ENCODE assay signal across 19 cellular contexts in the genomic region with DNA sequence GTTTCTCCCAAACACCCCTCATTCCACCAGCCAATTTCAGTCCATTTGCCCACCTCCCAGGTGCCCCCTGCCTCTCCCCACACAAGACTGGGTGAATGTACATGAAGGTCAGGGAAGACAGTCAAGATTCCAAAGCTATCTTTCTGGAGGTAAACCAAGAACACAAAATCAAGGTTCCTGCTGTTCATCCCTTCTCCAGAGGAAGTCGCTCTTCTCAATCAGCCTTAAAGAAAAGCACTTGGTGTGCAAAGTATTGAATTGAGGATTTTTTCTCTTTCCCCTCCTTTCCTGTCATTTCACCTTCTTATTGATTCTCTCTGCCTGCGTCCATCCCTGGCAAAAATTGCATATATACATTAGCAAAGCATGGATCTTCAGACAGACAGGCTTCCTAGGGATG. TPM values are rescaled to one million over a fixed set of nuclear protein-coding genes. Genes with fewer than 3 reads are reported as not detected.
"Had no signal": no experiment of that assay in that cellular context is flagged by ENCODE, and none has a peak within 500 bp of the region (broad histone marks: within the 10 kb centered on the region; RNA-seq: fewer than 3 reads in every experiment).

No MANE protein-coding gene starts in this region.

- H3K27ac Mint-ChIP-seq: activated CD4-positive, alpha-beta T cell treated with anti-CD3 and anti-CD28 coated beads for 36 hours; activated naive CD8-positive, alpha-beta T cell treated with anti-CD3 and anti-CD28 coated beads, Interleukin-2, amount 10 ng/mL, durations not matched to agents 7 days and 5 days; memory B cell; progenitor cell of endocrine pancreas; WTC11 had no signal

- H3K36me3 Mint-ChIP-seq: activated naive CD8-positive, alpha-beta T cell treated with anti-CD3 and anti-CD28 coated beads, Interleukin-2, amount 10 ng/mL, durations not matched to agents 7 days and 5 days; memory B cell; WTC11 had no signal

- H3K27ac ChIP-seq: body of pancreas, epithelial cell of prostate, tibial artery had no signal

- H3K9me3 Mint-ChIP-seq: activated naive CD8-positive, alpha-beta T cell treated with anti-CD3 and anti-CD28 coated beads, Interleukin-2, amount 10 ng/mL, durations not matched to agents 7 days and 5 days; memory B cell; neural crest cell; WTC11 had no signal

- H3K4me3 Mint-ChIP-seq: activated CD4-positive, alpha-beta T cell treated with anti-CD3 and anti-CD28 coated beads for 36 hours; activated naive CD8-positive, alpha-beta T cell treated with anti-CD3 and anti-CD28 coated beads, Interleukin-2, amount 10 ng/mL, durations not matched to agents 7 days and 5 days; memory B cell; neural crest cell; WTC11 had no signal

- H3K4me3 ChIP-seq: body of pancreas, tibial artery had no signal

- H3K9me3 ChIP-seq: body of pancreas, tibial artery had no signal

- ATAC-seq: activated CD4-positive, alpha-beta T cell treated with anti-CD3 and anti-CD28 coated beads for 36 hours; body of pancreas; WTC11 had no signal

- DNase-seq: activated CD4-positive, alpha-beta T cell treated with anti-CD3 and anti-CD28 coated beads for 36 hours; activated CD4-positive, alpha-beta T cell treated with anti-CD3 and anti-CD28 coated beads, Interleukin-2, amount 50 U/mL, for 48 hours; activated naive CD4-positive, alpha-beta T cell treated with Interleukin-2 at 50 U/mL for 16 hours; activated naive CD8-positive, alpha-beta T cell treated with anti-CD3 and anti-CD28 coated beads, Interleukin-2, amount 10 ng/mL, durations not matched to agents 7 days and 5 days; amygdala; body of pancreas; caudate nucleus; foreskin melanocyte; stimulated activated CD4-positive, alpha-beta T cell treated with anti-CD3 and anti-CD28 coated beads, Interleukin-12 subunit alpha, Interleukin-12 subunit beta, amount 100 ng/mL, for 4 hours; stimulated activated CD4-positive, alpha-beta T cell treated with anti-CD3 and anti-CD28 coated beads, Interleukin-1b, Interleukin-23, amount 100 ng/mL, for 48 hours; stimulated activated naive CD4-positive, alpha-beta T cell treated with Interleukin-2 at 50 U/mL for 16 hours; tibial artery had no signal

- H3K4me1 Mint-ChIP-seq: activated naive CD8-positive, alpha-beta T cell treated with anti-CD3 and anti-CD28 coated beads, Interleukin-2, amount 10 ng/mL, durations not matched to agents 7 days and 5 days had no signal

- H3K36me3 ChIP-seq: tibial artery had no signal

RNA-seq across cellular contexts. Expression of a gene that starts 4.5 kb away (rescaled TPM):
- total RNA-seq: activated CD4-positive, alpha-beta T cell treated with anti-CD3 and anti-CD28 coated beads for 36 hours; activated naive CD8-positive, alpha-beta T cell treated with anti-CD3 and anti-CD28 coated beads, Interleukin-2, amount 10 ng/mL, durations not matched to agents 7 days and 5 days; dermis microvascular lymphatic vessel endothelial cell; osteoblast; progenitor cell of endocrine pancreas had no signal
